ENCODE assay signal across 22 cellular contexts in genomic region chr9:122978586-122978985, GRCh38. TPM values are rescaled to one million over a fixed set of nuclear protein-coding genes. Genes with fewer than 3 reads are reported as not detected.
"Had no signal": no experiment of that assay in that cellular context is flagged by ENCODE, and none has a peak within 500 bp of the region (broad histone marks: within the 10 kb centered on the region; RNA-seq: fewer than 3 reads in every experiment).

No MANE protein-coding gene starts in this region.

- H3K36me3 Mint-ChIP-seq: activated naive CD4-positive, alpha-beta T cell treated with anti-CD3 and anti-CD28 coated beads, Interleukin-2, amount 50 U/mL, for 72 hours had no signal

- H3K9me3 Mint-ChIP-seq: activated naive CD4-positive, alpha-beta T cell treated with anti-CD3 and anti-CD28 coated beads, Interleukin-2, amount 50 U/mL, for 72 hours; activated T-cell treated with anti-CD3 and anti-CD28 coated beads, Interleukin-2, amount 50 U/mL, for 24 hours; activated T-helper 17 cell treated with anti-CD3 and anti-CD28 coated beads, Interleukin-2, amount 50 U/mL, for 72 hours; memory B cell; nephron; WTC11 had no signal

- H3K4me1 Mint-ChIP-seq: activated CD4-positive, alpha-beta T cell treated with anti-CD3 and anti-CD28 coated beads for 36 hours; nephron; WTC11 had no signal

- DNase-seq: activated CD4-positive, alpha-beta T cell treated with anti-CD3 and anti-CD28 coated beads for 36 hours; activated CD4-positive, alpha-beta T cell treated with anti-CD3 and anti-CD28 coated beads, Interleukin-2, amount 50 U/mL, for 4 hours; activated CD8-positive, alpha-beta memory T cell treated with anti-CD3 and anti-CD28 coated beads for 24 hours; activated CD8-positive, alpha-beta memory T cell treated with anti-CD3 and anti-CD28 coated beads, Interleukin-2, amount 50 U/mL, for 4 hours; activated T-cell treated with anti-CD3 and anti-CD28 coated beads, Interleukin-2, amount 50 U/mL, for 24 hours; adrenal gland; brain microvascular endothelial cell; central memory CD4-positive, alpha-beta T cell; effector memory CD4-positive, alpha-beta T cell; heart left ventricle; left colon; right cardiac atrium; stimulated activated CD4-positive, alpha-beta T cell treated with anti-CD3 and anti-CD28 coated beads, Interleukin-4, amount 100 ng/mL, for 24 hours; stimulated activated naive CD8-positive, alpha-beta T cell treated with anti-CD3 and anti-CD28 coated beads, Interleukin-15, Interleukin-2, amounts not matched to agents 100 U/mL and 50 U/mL, for 24 hours; T1000; upper lobe of right lung had no signal

- H3K27me3 Mint-ChIP-seq: activated CD4-positive, alpha-beta T cell treated with anti-CD3 and anti-CD28 coated beads for 36 hours; activated T-cell treated with anti-CD3 and anti-CD28 coated beads, Interleukin-2, amount 50 U/mL, for 24 hours; activated T-helper 17 cell treated with anti-CD3 and anti-CD28 coated beads, Interleukin-2, amount 50 U/mL, for 72 hours; memory B cell had no signal

- H3K4me3 Mint-ChIP-seq: activated CD4-positive, alpha-beta T cell treated with anti-CD3 and anti-CD28 coated beads for 36 hours; activated T-cell treated with anti-CD3 and anti-CD28 coated beads, Interleukin-2, amount 50 U/mL, for 24 hours; activated T-helper 17 cell treated with anti-CD3 and anti-CD28 coated beads, Interleukin-2, amount 50 U/mL, for 72 hours; memory B cell; nephron; WTC11 had no signal

- H3K27ac Mint-ChIP-seq: activated CD4-positive, alpha-beta T cell treated with anti-CD3 and anti-CD28 coated beads for 36 hours; activated naive CD4-positive, alpha-beta T cell treated with anti-CD3 and anti-CD28 coated beads, Interleukin-2, amount 50 U/mL, for 72 hours; activated T-cell treated with anti-CD3 and anti-CD28 coated beads, Interleukin-2, amount 50 U/mL, for 24 hours; activated T-helper 17 cell treated with anti-CD3 and anti-CD28 coated beads, Interleukin-2, amount 50 U/mL, for 72 hours; memory B cell; nephron; WTC11 had no signal

RNA-seq across cellular contexts. Expression of gene GPR21, which starts 54.9 kb away (rescaled TPM):
- total RNA-seq: myocyte had no signal
